ENCODE assay signal across 17 cellular contexts in the genomic region with DNA sequence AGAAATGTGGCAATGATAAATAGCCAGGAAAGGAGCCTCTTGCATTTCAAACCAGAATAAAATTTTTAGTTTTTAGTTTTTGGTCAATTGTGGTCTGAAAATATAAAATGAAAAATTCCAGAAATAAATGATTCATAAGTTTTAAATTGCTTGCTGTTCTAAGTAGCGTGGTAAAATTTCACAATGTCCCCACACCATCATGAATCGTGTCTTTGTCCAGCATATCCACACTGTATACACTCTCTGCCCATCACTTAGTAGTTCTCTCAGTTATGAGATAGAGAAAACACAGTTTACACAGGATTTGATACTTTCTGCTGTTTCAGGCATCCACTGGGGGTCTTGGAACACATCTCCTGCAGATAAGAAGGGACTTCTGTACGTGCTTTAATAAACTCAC.
"Had no signal": no experiment of that assay in that cellular context is flagged by ENCODE, and none has a peak within 500 bp of the region (broad histone marks: within the 10 kb centered on the region; RNA-seq: fewer than 3 reads in every experiment).

No MANE protein-coding gene starts in this region.

- DNase-seq: KBM-7, NCI-H1048, NCI-H1105, NCI-H1436 treated with DMSO at 0.1 percent for 48 hours, NCI-H1694, NCI-H187 treated with DMSO at 0.1 percent for 48 hours, NCI-H2029 treated with DMSO at 0.1 percent for 48 hours, NCI-H2171 treated with DMSO at 0.1 percent for 48 hours, NCI-H345, NCI-H446 treated with DMSO at 0.1 percent for 48 hours, NCI-H526, NCI-H748 treated with DMSO at 0.1 percent for 48 hours, Right ventricle myocardium superior, RPMI8226, SIG-M5, SK-N-SH, SW 1271 had no signal

- H3K9me3 ChIP-seq: SK-N-SH had no signal

- H3K4me2 ChIP-seq: SK-N-SH had no signal

- H3K9ac ChIP-seq: SK-N-SH had no signal

- H3K9me2 ChIP-seq: SK-N-SH had no signal
